In genomic region chr7:127651556-127652332, GRCh38 we compare ENCODE assay signal across 8 cellular contexts. TPM values are rescaled to one million over a fixed set of nuclear protein-coding genes. Genes with fewer than 3 reads are reported as not detected.
DNase-seq lines count a peak whose midpoint lies in the region; ATAC-seq and TF ChIP-seq lines count a peak whose summit lies in the region.

TSS of gene SND1 (plus strand) at chr7:127652194. CDS start at chr7:127652374, 180 bp downstream.

- no peaks in the 10 kb centered on the region for H3K9me2 ChIP-seq in PC-3 (replicated peaks; ENCODE audit: low read length)

- H2AFZ ChIP-seq in PC-3 (ENCODE audit: low read length) = peak within 1 kb of the TSS; percentile 93

- no peaks in the 10 kb centered on the region for H3K9me3 ChIP-seq in PC-3 (ENCODE audit: low read length)
- H3K9me3 ChIP-seq in mononuclear cell (ENCODE audit: low read depth, low read length) = no peaks in the 10 kb centered on the region

- H3K9ac ChIP-seq in PC-3 (ENCODE audit: low read length) = peak within 1 kb of the TSS; percentile 93

- TF ChIP-seq EP300 in Ishikawa (IDR thresholded peaks at IDR 0.05; ENCODE audit: borderline replicate concordance) = no peak

- H3K4me1 ChIP-seq in PC-3 (ENCODE audit: insufficient read depth, low read length) (peaks cover 30% of the 10 kb centered on the region), mononuclear cell (ENCODE audit: insufficient read depth, low read length) (peaks cover 46% of the 10 kb centered on the region)

- peak within 1 kb of the TSS; percentile 97 for H3K4me2 ChIP-seq in PC-3 (ENCODE audit: low read length)

- peak; percentile 96 for DNase-seq in DMS114 treated with DMSO at 0.1 percent for 48 hours (lab: John Stamatoyannopoulos, UW; ENCODE audit: unreplicated experiment)
- peak; percentile 97 for DNase-seq in PC-3
- peak; percentile 97 for DNase-seq in activated T-cell treated with anti-CD3 and anti-CD28 coated beads for 48 hours (ENCODE audit: low read depth)
- peak; percentile 100 for DNase-seq in epithelial cell of esophagus (ENCODE audit: low read depth)
- DNase-seq in stimulated activated CD8-positive, alpha-beta memory T cell treated with anti-CD3 and anti-CD28 coated beads, Interleukin-4, amount 100 ng/mL, for 24 hours (ENCODE audit: low read depth) = peak; percentile 98

- peak within 1 kb of the TSS; percentile 62 for H3K27ac ChIP-seq in PC-3 (ENCODE audit: low read length)

- POLR2A ChIA-PET in PC-3 (lab: Charles Lee; ENCODE audit: unreplicated experiment) = no interaction called here

- peak; percentile 1; the same call in 1 of the 2 replicates for TF ChIP-seq RAD21 in Ishikawa (IDR thresholded peaks at IDR 0.05; ENCODE audit: low read depth)

- H4K20me1 ChIP-seq in PC-3 (ENCODE audit: low read length) = peaks cover 39% of the 10 kb centered on the region

- peak; percentile 91 for ATAC-seq in GM21576 (IDR thresholded peaks at IDR 0.05; ENCODE audit: unreplicated experiment)
- ATAC-seq in PC-3 = peak; percentile 96

- peaks cover 47% of the 10 kb centered on the region for H3K79me2 ChIP-seq in PC-3 (ENCODE audit: low read length)

- no peaks in the 10 kb centered on the region for H3F3A ChIP-seq in PC-3 (ENCODE audit: low read length, unreplicated experiment)

- peak within 1 kb of the TSS; percentile 96 for H3K4me3 ChIP-seq in PC-3 (ENCODE audit: low read length)
- H3K4me3 ChIP-seq in epithelial cell of esophagus (ENCODE audit: low read length) = peak within 1 kb of the TSS; percentile 93
- H3K4me3 ChIP-seq in mononuclear cell (ENCODE audit: low read length) = peak within 1 kb of the TSS; percentile 85

- no peak for TF ChIP-seq CTCF in PC-3 (conservative IDR thresholded peaks at IDR 0.05; ENCODE audit: low read depth, low read length)
- TF ChIP-seq CTCF in epithelial cell of esophagus (IDR thresholded peaks at IDR 0.05; ENCODE audit: insufficient read depth, low read depth, low read length, missing control alignments) = no peak

- BruUV-seq in PC-3 (replicated peaks; lab: Mats Ljungman, UMichigan) = no TSS peak

- CTCF ChIA-PET in PC-3 (lab: Charles Lee) = no interaction called here

- H3K27me3 ChIP-seq in PC-3 (ENCODE audit: low read length) (no peaks in the 10 kb centered on the region), mononuclear cell (ENCODE audit: insufficient read depth, low read length) (no peaks in the 10 kb centered on the region)

- intact Hi-C loops in PC-3 (cut with micrococcal nuclease) = loop anchor here (2.0 to 10.0 kb wide), 2 partner anchors 53 to 63 kb away; partner anchors contain the start of gene ARF5

- H3K36me3 ChIP-seq in PC-3 (ENCODE audit: low read depth, low read length) = no peaks in the 10 kb centered on the region; the same call in 1 of the 2 replicates

TF ChIP-seq in Ishikawa, 13 proteins besides CTCF, POLR2A, EP300 and RAD21:
- TF ChIP-seq TCF12 (IDR thresholded peaks at IDR 0.05; ENCODE audit: low read depth) (peak; percentile 35), EGR1 (IDR thresholded peaks at IDR 0.05) (no peak), CREB1 (IDR thresholded peaks at IDR 0.05; ENCODE audit: low read depth) (peak; percentile 64), TAF1 (IDR thresholded peaks at IDR 0.05; ENCODE audit: low read depth) (peak; percentile 82), FOXM1 (IDR thresholded peaks at IDR 0.05; ENCODE audit: borderline replicate concordance, low read depth) (no peak), ZBTB7A (IDR thresholded peaks at IDR 0.05; ENCODE audit: low read depth) (no peak), TEAD4 (IDR thresholded peaks at IDR 0.05) (0 out of 2 replicates have a peak, but pooled peaks have one; percentile 2), NFIC (IDR thresholded peaks at IDR 0.05) (no peak), YY1 (IDR thresholded peaks at IDR 0.05; ENCODE audit: low read depth) (peak; percentile 44; the same call in 1 of the 2 replicates), CEBPB (IDR thresholded peaks at IDR 0.05) (no peak), USF1 (IDR thresholded peaks at IDR 0.05) (0 out of 2 replicates have a peak, but pooled peaks have one; percentile 30)
- TF ChIP-seq, protein P1, sequence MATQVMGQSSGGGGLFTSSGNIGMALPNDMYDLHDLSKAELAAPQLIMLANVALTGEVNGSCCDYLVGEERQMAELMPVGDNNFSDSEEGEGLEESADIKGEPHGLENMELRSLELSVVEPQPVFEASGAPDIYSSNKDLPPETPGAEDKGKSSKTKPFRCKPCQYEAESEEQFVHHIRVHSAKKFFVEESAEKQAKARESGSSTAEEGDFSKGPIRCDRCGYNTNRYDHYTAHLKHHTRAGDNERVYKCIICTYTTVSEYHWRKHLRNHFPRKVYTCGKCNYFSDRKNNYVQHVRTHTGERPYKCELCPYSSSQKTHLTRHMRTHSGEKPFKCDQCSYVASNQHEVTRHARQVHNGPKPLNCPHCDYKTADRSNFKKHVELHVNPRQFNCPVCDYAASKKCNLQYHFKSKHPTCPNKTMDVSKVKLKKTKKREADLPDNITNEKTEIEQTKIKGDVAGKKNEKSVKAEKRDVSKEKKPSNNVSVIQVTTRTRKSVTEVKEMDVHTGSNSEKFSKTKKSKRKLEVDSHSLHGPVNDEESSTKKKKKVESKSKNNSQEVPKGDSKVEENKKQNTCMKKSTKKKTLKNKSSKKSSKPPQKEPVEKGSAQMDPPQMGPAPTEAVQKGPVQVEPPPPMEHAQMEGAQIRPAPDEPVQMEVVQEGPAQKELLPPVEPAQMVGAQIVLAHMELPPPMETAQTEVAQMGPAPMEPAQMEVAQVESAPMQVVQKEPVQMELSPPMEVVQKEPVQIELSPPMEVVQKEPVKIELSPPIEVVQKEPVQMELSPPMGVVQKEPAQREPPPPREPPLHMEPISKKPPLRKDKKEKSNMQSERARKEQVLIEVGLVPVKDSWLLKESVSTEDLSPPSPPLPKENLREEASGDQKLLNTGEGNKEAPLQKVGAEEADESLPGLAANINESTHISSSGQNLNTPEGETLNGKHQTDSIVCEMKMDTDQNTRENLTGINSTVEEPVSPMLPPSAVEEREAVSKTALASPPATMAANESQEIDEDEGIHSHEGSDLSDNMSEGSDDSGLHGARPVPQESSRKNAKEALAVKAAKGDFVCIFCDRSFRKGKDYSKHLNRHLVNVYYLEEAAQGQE (IDR thresholded peaks at IDR 0.05; ENCODE audit: low read depth) = no peak
- TF ChIP-seq, protein P2, sequence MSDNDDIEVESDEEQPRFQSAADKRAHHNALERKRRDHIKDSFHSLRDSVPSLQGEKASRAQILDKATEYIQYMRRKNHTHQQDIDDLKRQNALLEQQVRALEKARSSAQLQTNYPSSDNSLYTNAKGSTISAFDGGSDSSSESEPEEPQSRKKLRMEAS (IDR thresholded peaks at IDR 0.05) = peak; percentile 92

RNA-seq across cellular contexts. Expression of gene SND1, which starts in this region (rescaled TPM):
- total RNA-seq in PC-3 (2014; rRNA removed) (139 and 158 TPM in 2 replicates), mononuclear cell (80.2 TPM)

Comparison
In these comparisons a context has a peak if more than half of its experiments do, and no peak if none do; other contexts are left out.
1. Peak in every context shown above with its lines: DNase-seq, ATAC-seq, H3K4me3 ChIP-seq and H3K27ac ChIP-seq.